In genomic region chr9:117413346-117414219, GRCh38 we compare ENCODE assay signal across 8 cellular contexts. TPM values are rescaled to one million over a fixed set of nuclear protein-coding genes. Genes with fewer than 3 reads are reported as not detected.
DNase-seq lines count a peak whose midpoint lies in the region; ATAC-seq and TF ChIP-seq lines count a peak whose summit lies in the region.

No MANE protein-coding gene starts in this region.

- CTCF ChIA-PET in activated B cell treated with CpG ODN at 0.5 μM for 24 hours (lab: Charles Lee): no interaction called here

- H3K9me3 ChIP-seq in lower lobe of right lung: no peaks in the 10 kb centered on the region

- peak overlapping the region; percentile 40 for H3K4me3 ChIP-seq in lower lobe of right lung

- H3K27ac ChIP-seq in lower lobe of right lung: no peak overlapping the region

- ATAC-seq in activated naive CD8-positive, alpha-beta T cell treated with anti-CD3 and anti-CD28 coated beads, Interleukin-2, amount 50 U/mL, for 24 hours: no peak
- ATAC-seq in activated B cell treated with CpG ODN at 0.5 μM for 24 hours (ENCODE audit: low read depth) (no peak), lower lobe of right lung (no peak), GM21786 (IDR thresholded peaks at IDR 0.05; ENCODE audit: unreplicated experiment) (no peak), GM19023 (IDR thresholded peaks at IDR 0.05; ENCODE audit: unreplicated experiment) (no peak), HG02678 (IDR thresholded peaks at IDR 0.05; ENCODE audit: unreplicated experiment) (no peak)

- TF ChIP-seq CTCF in activated B cell treated with CpG ODN at 0.5 μM for 24 hours (IDR thresholded peaks at IDR 0.05) (no peak), lower lobe of right lung (IDR thresholded peaks at IDR 0.05) (no peak), type B pancreatic cell (conservative IDR thresholded peaks at IDR 0.05) (peak; percentile 43)

- H3K36me3 Mint-ChIP-seq in activated naive CD8-positive, alpha-beta T cell: no peaks in the 10 kb centered on the region
- no peaks in the 10 kb centered on the region for H3K36me3 Mint-ChIP-seq in activated naive CD8-positive, alpha-beta T cell treated with anti-CD3 and anti-CD28 coated beads, Interleukin-2, amount 50 U/mL, for 24 hours (ENCODE audit: low read depth)
- no peaks in the 10 kb centered on the region for H3K36me3 Mint-ChIP-seq in activated B cell treated with CpG ODN at 0.5 μM for 24 hours (ENCODE audit: low read depth)
- H3K36me3 Mint-ChIP-seq in type B pancreatic cell: no peaks in the 10 kb centered on the region

- H3K27ac Mint-ChIP-seq in activated naive CD8-positive, alpha-beta T cell: no peak overlapping the region
- no peak overlapping the region for H3K27ac Mint-ChIP-seq in activated naive CD8-positive, alpha-beta T cell treated with anti-CD3 and anti-CD28 coated beads, Interleukin-2, amount 50 U/mL, for 24 hours
- no peak overlapping the region for H3K27ac Mint-ChIP-seq in activated B cell treated with CpG ODN at 0.5 μM for 24 hours
- H3K27ac Mint-ChIP-seq in type B pancreatic cell: peak overlapping the region; percentile 44

- H3K4me1 ChIP-seq in lower lobe of right lung: no peaks in the 10 kb centered on the region

- intact Hi-C loops in activated B cell treated with CpG ODN at 0.5 μM for 24 hours (cut with micrococcal nuclease) (no loop called here), lower lobe of right lung (cut with DNase I) (no loop called here)

- peaks cover 21% of the 10 kb centered on the region for H3K27me3 Mint-ChIP-seq in activated naive CD8-positive, alpha-beta T cell
- H3K27me3 Mint-ChIP-seq in activated naive CD8-positive, alpha-beta T cell treated with anti-CD3 and anti-CD28 coated beads, Interleukin-2, amount 50 U/mL, for 24 hours: peaks cover 36% of the 10 kb centered on the region
- H3K27me3 Mint-ChIP-seq in activated B cell treated with CpG ODN at 0.5 μM for 24 hours (peaks cover 41% of the 10 kb centered on the region), type B pancreatic cell (peaks cover 51% of the 10 kb centered on the region)

- H3K9me3 Mint-ChIP-seq in activated naive CD8-positive, alpha-beta T cell (ENCODE audit: low read depth): no peaks in the 10 kb centered on the region
- peaks cover 5% of the 10 kb centered on the region for H3K9me3 Mint-ChIP-seq in activated naive CD8-positive, alpha-beta T cell treated with anti-CD3 and anti-CD28 coated beads, Interleukin-2, amount 50 U/mL, for 24 hours
- H3K9me3 Mint-ChIP-seq in activated B cell treated with CpG ODN at 0.5 μM for 24 hours: no peaks in the 10 kb centered on the region
- H3K9me3 Mint-ChIP-seq in type B pancreatic cell: no peaks in the 10 kb centered on the region

- no peaks in the 10 kb centered on the region for H3K36me3 ChIP-seq in lower lobe of right lung

- H3K27me3 ChIP-seq in lower lobe of right lung (ENCODE audit: low read depth): peaks cover 65% of the 10 kb centered on the region

- peaks cover 2% of the 10 kb centered on the region for H3K4me1 Mint-ChIP-seq in activated naive CD8-positive, alpha-beta T cell (ENCODE audit: low read depth)
- H3K4me1 Mint-ChIP-seq in activated naive CD8-positive, alpha-beta T cell treated with anti-CD3 and anti-CD28 coated beads, Interleukin-2, amount 50 U/mL, for 24 hours: peaks cover 2% of the 10 kb centered on the region
- H3K4me1 Mint-ChIP-seq in activated B cell treated with CpG ODN at 0.5 μM for 24 hours (peaks cover 3% of the 10 kb centered on the region), type B pancreatic cell (ENCODE audit: unreplicated experiment) (no peaks in the 10 kb centered on the region)

- H3K4me3 Mint-ChIP-seq in activated naive CD8-positive, alpha-beta T cell: peak overlapping the region; percentile 6
- no peak overlapping the region for H3K4me3 Mint-ChIP-seq in activated naive CD8-positive, alpha-beta T cell treated with anti-CD3 and anti-CD28 coated beads, Interleukin-2, amount 50 U/mL, for 24 hours
- H3K4me3 Mint-ChIP-seq in activated B cell treated with CpG ODN at 0.5 μM for 24 hours (peak overlapping the region; percentile 28), type B pancreatic cell (peak overlapping the region; percentile 90)

- POLR2A ChIA-PET in activated B cell treated with CpG ODN at 0.5 μM for 24 hours (lab: Charles Lee): no interaction called here

- DNase-seq in activated naive CD8-positive, alpha-beta T cell treated with anti-CD3 and anti-CD28 coated beads, Interleukin-2, amount 50 U/mL, for 24 hours: no peak
- DNase-seq in activated B cell treated with CpG ODN at 0.5 μM for 24 hours: no peak
- DNase-seq in lower lobe of right lung: no peak
- no peak for DNase-seq in type B pancreatic cell (ENCODE audit: extremely low spot score, unreplicated experiment)

RNA-seq across cellular contexts. Expression of gene ASTN2, which starts 1.3 kb away (rescaled TPM):
- total RNA-seq in activated B cell treated with CpG ODN at 0.5 μM for 24 hours (2.3 TPM in 2 replicates), lower lobe of right lung (4.3 TPM), type B pancreatic cell (ENCODE audit: low replicate concordance) (15.9 and 18.0 TPM in 2 replicates)
